In genomic region chr3:177338697-177339219, GRCh38 we compare ENCODE assay signal across 1 cellular context.
A peak's percentile ranks its signal among the peaks of the same experiment; 100 is the strongest.
TF ChIP-seq lines count a peak whose summit lies in the region.

No MANE protein-coding gene starts in this region.

TF ChIP-seq in K562, 482 proteins besides CTCF, POLR2A, EP300 and RAD21 (continued from another document and continues in another):
- no peak for TF ChIP-seq ZNF449 (CRISPR knock-in tag; IDR thresholded peaks at IDR 0.05)
- TF ChIP-seq ATF3 (IDR thresholded peaks at IDR 0.05): no peak; the same call in 1 of the 2 replicates
- TF ChIP-seq ATF3 (CRISPR knock-in tag; conservative IDR thresholded peaks at IDR 0.05): no peak
- TF ChIP-seq KAT7 (CRISPR knock-in tag; IDR thresholded peaks at IDR 0.05; ENCODE audit: borderline replicate concordance): no peak
- no peak for TF ChIP-seq PCBP2 (IDR thresholded peaks at IDR 0.05; ENCODE audit: low read depth, low read length, poor library complexity, severe bottlenecking)
- no peak for TF ChIP-seq BMI1 (IDR thresholded peaks at IDR 0.05; ENCODE audit: low read length)
- no peak for TF ChIP-seq POLR2H (tag; IDR thresholded peaks at IDR 0.05; ENCODE audit: low read depth)
- TF ChIP-seq KDM2B (CRISPR knock-in tag; IDR thresholded peaks at IDR 0.05): no peak
- no peak for TF ChIP-seq DNMT1 (IDR thresholded peaks at IDR 0.05)
- TF ChIP-seq PHF8 (IDR thresholded peaks at IDR 0.05; ENCODE audit: borderline replicate concordance, low read length): no peak
- no peak for TF ChIP-seq KDM5B (IDR thresholded peaks at IDR 0.05; ENCODE audit: insufficient replicate concordance, low read depth, low read length)
- TF ChIP-seq E2F4 (CRISPR knock-in tag; IDR thresholded peaks at IDR 0.05; ENCODE audit: low read depth): no peak
- no peak for TF ChIP-seq ZNF57 (CRISPR knock-in tag; IDR thresholded peaks at IDR 0.05)
- TF ChIP-seq RCOR1 (IDR thresholded peaks at IDR 0.05; ENCODE audit: borderline replicate concordance in 1 of 2, low read depth in 2 of 2, low read length in 2 of 2): peak; percentile 51 to 85; a peak in 3 of 4 replicates
- no peak for TF ChIP-seq LARP7 (IDR thresholded peaks at IDR 0.05)
- TF ChIP-seq TCF3 (CRISPR knock-in tag; IDR thresholded peaks at IDR 0.05): peak; percentile 85
- TF ChIP-seq CHD2 (IDR thresholded peaks at IDR 0.05; ENCODE audit: low read depth, low read length): no peak
- no peak for TF ChIP-seq NR1H2 (CRISPR knock-in tag; IDR thresholded peaks at IDR 0.05)
- TF ChIP-seq ZNF146 (CRISPR knock-in tag; IDR thresholded peaks at IDR 0.05; ENCODE audit: unreplicated experiment): no peak
- no peak for TF ChIP-seq ZNF444 (CRISPR knock-in tag; IDR thresholded peaks at IDR 0.05)
- TF ChIP-seq EGR1 (conservative IDR thresholded peaks at IDR 0.05): no peak
- TF ChIP-seq ZNF583 (CRISPR knock-in tag; IDR thresholded peaks at IDR 0.05): no peak
- TF ChIP-seq ESRRB (CRISPR knock-in tag; IDR thresholded peaks at IDR 0.05; ENCODE audit: borderline replicate concordance): no peak
- TF ChIP-seq TARDBP (IDR thresholded peaks at IDR 0.05): no peak
- no peak for TF ChIP-seq RUNX1 (IDR thresholded peaks at IDR 0.05; ENCODE audit: low read depth)
- no peak for TF ChIP-seq HNRNPUL1 (IDR thresholded peaks at IDR 0.05; ENCODE audit: low read length)
- TF ChIP-seq ZNF431 (CRISPR knock-in tag; IDR thresholded peaks at IDR 0.05): no peak
- TF ChIP-seq TFAM (CRISPR knock-in tag; conservative IDR thresholded peaks at IDR 0.05): no peak
- TF ChIP-seq NEUROD1 (IDR thresholded peaks at IDR 0.05; ENCODE audit: borderline replicate concordance, low read depth, low read length, partially characterized antibody): peak; percentile 72
- TF ChIP-seq ZNF75A (CRISPR knock-in tag; IDR thresholded peaks at IDR 0.05): no peak
- TF ChIP-seq SNIP1 (IDR thresholded peaks at IDR 0.05; ENCODE audit: low read depth): no peak
- TF ChIP-seq, protein P1, sequence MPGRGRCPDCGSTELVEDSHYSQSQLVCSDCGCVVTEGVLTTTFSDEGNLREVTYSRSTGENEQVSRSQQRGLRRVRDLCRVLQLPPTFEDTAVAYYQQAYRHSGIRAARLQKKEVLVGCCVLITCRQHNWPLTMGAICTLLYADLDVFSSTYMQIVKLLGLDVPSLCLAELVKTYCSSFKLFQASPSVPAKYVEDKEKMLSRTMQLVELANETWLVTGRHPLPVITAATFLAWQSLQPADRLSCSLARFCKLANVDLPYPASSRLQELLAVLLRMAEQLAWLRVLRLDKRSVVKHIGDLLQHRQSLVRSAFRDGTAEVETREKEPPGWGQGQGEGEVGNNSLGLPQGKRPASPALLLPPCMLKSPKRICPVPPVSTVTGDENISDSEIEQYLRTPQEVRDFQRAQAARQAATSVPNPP (IDR thresholded peaks at IDR 0.05; ENCODE audit: borderline replicate concordance, insufficient read depth, insufficient read length): no peak
- no peak for TF ChIP-seq BRF1 (IDR thresholded peaks at IDR 0.05; ENCODE audit: borderline replicate concordance, extremely low read depth, insufficient read length)
- no peak for TF ChIP-seq ZNF79 (CRISPR knock-in tag; IDR thresholded peaks at IDR 0.05; ENCODE audit: low read depth)
- no peak for TF ChIP-seq CHD4 (IDR thresholded peaks at IDR 0.05; ENCODE audit: insufficient read depth, insufficient replicate concordance, low read depth, low read length, poor library complexity, severe bottlenecking)
- TF ChIP-seq PML (IDR thresholded peaks at IDR 0.05; ENCODE audit: low read length): peak; percentile 56
- no peak for TF ChIP-seq SMC3 (conservative IDR thresholded peaks at IDR 0.05; ENCODE audit: insufficient read depth, low read depth, low read length)
- TF ChIP-seq ZNF384 (IDR thresholded peaks at IDR 0.05; ENCODE audit: low read depth, low read length): peak; percentile 54; the same call in 1 of the 2 replicates
- no peak for TF ChIP-seq KLF10 (CRISPR knock-in tag; IDR thresholded peaks at IDR 0.05)
- TF ChIP-seq, protein P2, sequence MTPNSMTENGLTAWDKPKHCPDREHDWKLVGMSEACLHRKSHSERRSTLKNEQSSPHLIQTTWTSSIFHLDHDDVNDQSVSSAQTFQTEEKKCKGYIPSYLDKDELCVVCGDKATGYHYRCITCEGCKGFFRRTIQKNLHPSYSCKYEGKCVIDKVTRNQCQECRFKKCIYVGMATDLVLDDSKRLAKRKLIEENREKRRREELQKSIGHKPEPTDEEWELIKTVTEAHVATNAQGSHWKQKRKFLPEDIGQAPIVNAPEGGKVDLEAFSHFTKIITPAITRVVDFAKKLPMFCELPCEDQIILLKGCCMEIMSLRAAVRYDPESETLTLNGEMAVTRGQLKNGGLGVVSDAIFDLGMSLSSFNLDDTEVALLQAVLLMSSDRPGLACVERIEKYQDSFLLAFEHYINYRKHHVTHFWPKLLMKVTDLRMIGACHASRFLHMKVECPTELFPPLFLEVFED (CRISPR knock-in tag; conservative IDR thresholded peaks at IDR 0.05): no peak
- no peak for TF ChIP-seq PYGO2 (tag; IDR thresholded peaks at IDR 0.05)
- peak; percentile 38 for TF ChIP-seq RBFOX2 (IDR thresholded peaks at IDR 0.05; ENCODE audit: low read depth, low read length)
- TF ChIP-seq HBP1 (CRISPR knock-in tag; IDR thresholded peaks at IDR 0.05): no peak
- peak; percentile 53 for TF ChIP-seq HMGN3 (IDR thresholded peaks at IDR 0.05; ENCODE audit: borderline replicate concordance, extremely low read depth, insufficient read length, low read depth, low read length)
- TF ChIP-seq, protein P3, sequence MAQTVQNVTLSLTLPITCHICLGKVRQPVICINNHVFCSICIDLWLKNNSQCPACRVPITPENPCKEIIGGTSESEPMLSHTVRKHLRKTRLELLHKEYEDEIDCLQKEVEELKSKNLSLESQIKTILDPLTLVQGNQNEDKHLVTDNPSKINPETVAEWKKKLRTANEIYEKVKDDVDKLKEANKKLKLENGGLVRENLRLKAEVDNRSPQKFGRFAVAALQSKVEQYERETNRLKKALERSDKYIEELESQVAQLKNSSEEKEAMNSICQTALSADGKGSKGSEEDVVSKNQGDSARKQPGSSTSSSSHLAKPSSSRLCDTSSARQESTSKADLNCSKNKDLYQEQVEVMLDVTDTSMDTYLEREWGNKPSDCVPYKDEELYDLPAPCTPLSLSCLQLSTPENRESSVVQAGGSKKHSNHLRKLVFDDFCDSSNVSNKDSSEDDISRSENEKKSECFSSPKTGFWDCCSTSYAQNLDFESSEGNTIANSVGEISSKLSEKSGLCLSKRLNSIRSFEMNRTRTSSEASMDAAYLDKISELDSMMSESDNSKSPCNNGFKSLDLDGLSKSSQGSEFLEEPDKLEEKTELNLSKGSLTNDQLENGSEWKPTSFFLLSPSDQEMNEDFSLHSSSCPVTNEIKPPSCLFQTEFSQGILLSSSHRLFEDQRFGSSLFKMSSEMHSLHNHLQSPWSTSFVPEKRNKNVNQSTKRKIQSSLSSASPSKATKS (CRISPR knock-in tag; IDR thresholded peaks at IDR 0.05): no peak
- no peak for TF ChIP-seq TSHZ1 (CRISPR knock-in tag; IDR thresholded peaks at IDR 0.05)
- no peak for TF ChIP-seq WHSC1 (IDR thresholded peaks at IDR 0.05; ENCODE audit: low read length)
- TF ChIP-seq ZC3H8 (IDR thresholded peaks at IDR 0.05): no peak
- TF ChIP-seq HOXB6 (CRISPR knock-in tag; IDR thresholded peaks at IDR 0.05; ENCODE audit: borderline replicate concordance): no peak
- TF ChIP-seq ZNF551 (CRISPR knock-in tag; IDR thresholded peaks at IDR 0.05): no peak
- no peak for TF ChIP-seq RBM22 (IDR thresholded peaks at IDR 0.05; ENCODE audit: low read depth, low read length, poor library complexity, severe bottlenecking)
- TF ChIP-seq TEAD4 (IDR thresholded peaks at IDR 0.05; ENCODE audit: low read length): peak; percentile 90
- no peak for TF ChIP-seq TEAD4 (CRISPR knock-in tag; IDR thresholded peaks at IDR 0.05; ENCODE audit: borderline replicate concordance)
- no peak for TF ChIP-seq NFYB (IDR thresholded peaks at IDR 0.05; ENCODE audit: extremely low read depth, insufficient read length)
- TF ChIP-seq TAF1 (IDR thresholded peaks at IDR 0.05; ENCODE audit: control insufficient read depth, extremely low read depth, insufficient read depth, low read length, severe bottlenecking): peak; percentile 25
- no peak for TF ChIP-seq ZKSCAN3 (CRISPR knock-in tag; IDR thresholded peaks at IDR 0.05)
- TF ChIP-seq RFX1 (IDR thresholded peaks at IDR 0.05): no peak
- TF ChIP-seq GABPB2 (CRISPR knock-in tag; conservative IDR thresholded peaks at IDR 0.05): no peak
- TF ChIP-seq, protein P4, sequence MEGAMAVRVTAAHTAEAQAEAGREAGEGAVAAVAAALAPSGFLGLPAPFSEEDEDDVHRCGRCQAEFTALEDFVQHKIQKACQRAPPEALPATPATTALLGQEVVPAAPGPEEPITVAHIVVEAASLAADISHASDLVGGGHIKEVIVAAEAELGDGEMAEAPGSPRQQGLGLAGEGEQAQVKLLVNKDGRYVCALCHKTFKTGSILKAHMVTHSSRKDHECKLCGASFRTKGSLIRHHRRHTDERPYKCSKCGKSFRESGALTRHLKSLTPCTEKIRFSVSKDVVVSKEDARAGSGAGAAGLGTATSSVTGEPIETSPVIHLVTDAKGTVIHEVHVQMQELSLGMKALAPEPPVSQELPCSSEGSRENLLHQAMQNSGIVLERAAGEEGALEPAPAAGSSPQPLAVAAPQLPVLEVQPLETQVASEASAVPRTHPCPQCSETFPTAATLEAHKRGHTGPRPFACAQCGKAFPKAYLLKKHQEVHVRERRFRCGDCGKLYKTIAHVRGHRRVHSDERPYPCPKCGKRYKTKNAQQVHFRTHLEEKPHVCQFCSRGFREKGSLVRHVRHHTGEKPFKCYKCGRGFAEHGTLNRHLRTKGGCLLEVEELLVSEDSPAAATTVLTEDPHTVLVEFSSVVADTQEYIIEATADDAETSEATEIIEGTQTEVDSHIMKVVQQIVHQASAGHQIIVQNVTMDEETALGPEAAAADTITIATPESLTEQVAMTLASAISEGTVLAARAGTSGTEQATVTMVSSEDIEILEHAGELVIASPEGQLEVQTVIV (CRISPR knock-in tag; IDR thresholded peaks at IDR 0.05; ENCODE audit: borderline replicate concordance): no peak
- no peak for TF ChIP-seq SAFB2 (IDR thresholded peaks at IDR 0.05; ENCODE audit: borderline replicate concordance, low read depth, low read length, severe bottlenecking)
- no peak for TF ChIP-seq IFI16 (CRISPR knock-in tag; IDR thresholded peaks at IDR 0.05)
- no peak for TF ChIP-seq COPS2 (conservative IDR thresholded peaks at IDR 0.05)
